Comparison of ENCODE assay signal across 8 cellular contexts in the genomic region with DNA sequence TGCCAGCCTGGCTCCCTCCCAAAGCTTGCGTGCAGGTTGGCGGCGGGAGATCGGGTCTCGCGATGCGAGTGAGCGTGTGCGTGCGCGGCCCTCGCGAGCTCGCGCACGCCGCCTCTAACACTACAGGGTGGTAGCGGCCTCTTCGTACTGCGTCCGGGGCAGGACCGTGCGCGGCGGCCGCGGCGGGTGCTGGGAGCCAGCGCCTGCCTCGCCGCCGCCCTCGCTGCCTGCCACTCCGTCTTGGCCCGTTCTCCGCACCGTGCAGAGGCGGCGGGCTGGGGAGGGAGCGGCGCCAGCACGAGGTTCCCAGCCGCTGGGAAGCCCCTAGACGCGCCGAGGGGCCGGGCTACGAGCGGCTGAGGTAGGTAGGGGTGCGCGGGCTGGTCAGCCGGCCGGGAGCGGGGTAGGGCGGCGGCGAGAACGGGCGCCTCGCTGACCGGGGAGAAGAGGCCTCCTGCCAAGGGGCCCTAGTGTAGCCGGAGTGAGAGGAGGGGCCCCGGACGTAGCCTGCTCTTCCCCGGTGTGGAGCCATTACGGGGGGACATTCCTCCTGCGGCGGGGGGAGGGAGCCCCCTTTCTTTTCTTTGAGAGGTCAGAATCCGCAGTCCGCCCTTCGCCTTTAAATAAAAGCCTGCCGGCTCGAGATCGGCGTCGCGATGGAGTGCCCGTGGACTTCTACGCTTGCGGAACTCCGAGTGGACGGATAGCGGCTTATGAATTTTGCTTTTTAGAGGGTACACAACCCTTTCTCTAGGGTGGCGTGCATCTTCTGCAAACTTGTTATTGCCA. TPM values are rescaled to one million over a fixed set of nuclear protein-coding genes. Genes with fewer than 3 reads are reported as not detected.
DNase-seq lines count a peak whose midpoint lies in the region; ATAC-seq, FAIRE-seq and TF ChIP-seq lines count a peak whose summit lies in the region.

Gene C5orf24, plus strand, starts transcription at position 117 of the 789 bp plus-strand sequence. CDS start 8,933 bp downstream, outside the sequence.

- H3K4me1 ChIP-seq in keratinocyte (ENCODE audit: control insufficient read depth, extremely low read depth, insufficient read depth, low read length), result peaks cover 7% of the 10 kb centered on the region

- H3K4me2 ChIP-seq in keratinocyte (ENCODE audit: control insufficient read depth, extremely low read depth, insufficient read depth, low read depth, low read length), result peak within 1 kb of the TSS; percentile 86

- peaks cover 0 to 3% of the 10 kb centered on the region in 2 experiments for H3K36me3 ChIP-seq in keratinocyte (ENCODE audit: control insufficient read depth in 2 of 2, extremely low read depth in 1 of 2, insufficient read depth in 2 of 2, low read length in 2 of 2)

- H3K27me3 ChIP-seq in keratinocyte (ENCODE audit: control insufficient read depth, extremely low read depth, insufficient read depth, low read length), result no peaks in the 10 kb centered on the region

- H3K9ac ChIP-seq in keratinocyte (ENCODE audit: control insufficient read depth, extremely low read depth, insufficient read depth, low read length), result peak within 1 kb of the TSS; percentile 93

- peak within 1 kb of the TSS; percentile 73 for H3K4me3 ChIP-seq in AG10803 (ENCODE audit: low read length)
- H3K4me3 ChIP-seq in keratinocyte (ENCODE audit: control insufficient read depth in 2 of 3, extremely low read depth in 1 of 3, insufficient read depth in 2 of 3, low read depth in 1 of 3, low read length in 3 of 3), result peak within 1 kb of the TSS; percentile 87 to 95 (median 90)

- DNase-seq in AG10803 (ENCODE audit: low read depth) (peak; percentile 96), NCI-H345 treated with DMSO at 0.1 percent for 48 hours (lab: John Stamatoyannopoulos, UW; ENCODE audit: unreplicated experiment) (peak; percentile 82), cerebellar nuclear complex (lab: John Stamatoyannopoulos, UW) (peak; percentile 48 to 93), keratinocyte (ENCODE audit: low read depth, low spot score) (peak; percentile 73)
- DNase-seq in activated CD4-positive, alpha-beta T cell treated with anti-CD3 and anti-CD28 coated beads for 1 hour, result peak; percentile 87
- peak; percentile 79 to 90 (median 89) for DNase-seq in stimulated activated CD4-positive, alpha-beta T cell treated with anti-CD3 and anti-CD28 coated beads, Interleukin-12 subunit alpha, Interleukin-12 subunit beta, amount 100 ng/mL, for 48 hours (ENCODE audit: low read depth in 2 of 3, low spot score in 1 of 3)

- peak within 1 kb of the TSS; percentile 84 for H2AFZ ChIP-seq in keratinocyte (ENCODE audit: control insufficient read depth, low read length)

- H3K27ac ChIP-seq in keratinocyte (ENCODE audit: control insufficient read depth, insufficient read depth, low read length), result peak within 1 kb of the TSS; percentile 86

- peaks cover 35% of the 10 kb centered on the region for H3K79me2 ChIP-seq in keratinocyte (ENCODE audit: control insufficient read depth, insufficient read depth, low read length)

- peak; percentile 93 for ATAC-seq in GM19025 (IDR thresholded peaks at IDR 0.05; ENCODE audit: low read depth, unreplicated experiment)
- peak; percentile 94 for ATAC-seq in HG03280 (IDR thresholded peaks at IDR 0.05; ENCODE audit: unreplicated experiment)

- no peak for FAIRE-seq in keratinocyte (lab: Jason Lieb, UNC)

- H4K20me1 ChIP-seq in keratinocyte (ENCODE audit: control insufficient read depth, extremely low read depth, insufficient read depth, low read length), result no peaks in the 10 kb centered on the region

- H3K9me1 ChIP-seq in keratinocyte (ENCODE audit: control insufficient read depth, extremely low read depth, insufficient read depth, low read length), result no peaks in the 10 kb centered on the region

- no peaks in the 10 kb centered on the region for H3K9me3 ChIP-seq in keratinocyte (ENCODE audit: control insufficient read depth, low read depth, low read length)

- dilution Hi-C loops in keratinocyte (cut with MboI; ENCODE audit: extremely low pct_ligation_motif_present, low sequenced_read_pairs), result no loop called here

- no peak for TF ChIP-seq CTCF in AG10803 (conservative IDR thresholded peaks at IDR 0.05; ENCODE audit: low read length)
- TF ChIP-seq CTCF in keratinocyte (optimal IDR thresholded peaks at IDR 0.05 in 1 of 3, IDR thresholded peaks at IDR 0.05 in 1 of 3, conservative IDR thresholded peaks at IDR 0.05 in 1 of 3; ENCODE audit: extremely low read depth in 1 of 3, insufficient read depth in 2 of 3, low read length in 3 of 3), result no peak

RNA-seq across cellular contexts. Expression of gene C5orf24, which starts in this region (rescaled TPM):
- 29.0 to 36.5 TPM (median 29.6 TPM) in 3 replicates for polyA plus RNA-seq in keratinocyte
- 18.3 TPM for polyA plus RNA-seq in keratinocyte (2011; ENCODE audit: low read depth)
- polyA plus RNA-seq in keratinocyte (2011; cell fraction: cytosol; rRNA removed), result 21.4 and 31.3 TPM in 2 replicates
- polyA plus RNA-seq in keratinocyte (2011; cell fraction: nucleus; rRNA removed), result 32.9 and 42.4 TPM in 2 replicates
- 17.4 and 22.3 TPM in 2 replicates for polyA plus RNA-seq in keratinocyte (2012; ENCODE audit: low replicate concordance)
- 10.5 to 23.6 TPM (median 15.4 TPM) in 3 replicates for polyA minus RNA-seq in keratinocyte
- 20.3 TPM for polyA minus RNA-seq in keratinocyte (2011; cell fraction: cytosol; rRNA and poly(A)+ RNA removed)
- polyA minus RNA-seq in keratinocyte (2011; cell fraction: nucleus; rRNA and poly(A)+ RNA removed), result 15.7 and 28.4 TPM in 2 replicates

Comparison
In these comparisons a context has a peak if more than half of its experiments do, and no peak if none do; other contexts are left out.
1. Peak in every context shown above with its lines: DNase-seq, ATAC-seq, H3K4me3 ChIP-seq and H3K27ac ChIP-seq.